8 cellular contexts compared by ENCODE assay signal in the genomic region with DNA sequence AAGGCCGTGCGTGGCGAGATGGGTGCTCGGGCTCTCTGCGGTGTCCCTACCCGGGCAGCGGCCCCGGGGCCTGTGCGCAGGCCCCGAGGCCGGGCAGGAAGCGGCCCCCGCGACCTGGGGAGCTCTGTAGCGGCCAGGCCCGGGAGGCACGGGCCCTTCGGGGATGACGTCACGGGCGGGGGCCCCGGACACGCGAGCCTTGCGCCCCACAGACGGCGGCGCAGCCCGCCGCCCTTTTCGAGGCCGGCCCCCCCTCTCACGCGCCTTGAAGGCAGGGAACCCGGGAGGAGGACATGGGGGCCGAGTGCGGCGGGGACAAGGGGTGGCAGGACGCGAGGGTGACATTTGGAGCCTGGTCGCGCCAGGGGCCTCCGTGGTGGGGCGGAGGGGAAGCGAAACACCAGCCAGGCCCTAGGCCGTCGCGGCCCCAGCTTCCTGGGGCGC. TPM values are rescaled to one million over a fixed set of nuclear protein-coding genes. Genes with fewer than 3 reads are reported as not detected.
DNase-seq lines count a peak whose midpoint lies in the region; ATAC-seq and TF ChIP-seq lines count a peak whose summit lies in the region.

No MANE protein-coding gene starts in this region.

- H3K36me3 ChIP-seq in esophagus (ENCODE audit: control insufficient read depth in 2 of 2, insufficient read depth in 2 of 2, low read length in 1 of 2) = no peaks in the 10 kb centered on the region
- H3K36me3 ChIP-seq in thoracic aorta = no peaks in the 10 kb centered on the region

- peak overlapping the region; percentile 89 to 97 (median 94) for H3K27ac Mint-ChIP-seq in naive B cell

- ATAC-seq in GM21515 (IDR thresholded peaks at IDR 0.05; ENCODE audit: unreplicated experiment) (peak; percentile 38), naive B cell (ENCODE audit: low read depth in 2 of 2) (peak; percentile 51 to 54), thoracic aorta (ENCODE audit: insufficient number of reproducible peaks, low FRiP score, low read depth) (no peak)

- no peaks in the 10 kb centered on the region for H3K27me3 ChIP-seq in esophagus (ENCODE audit: control insufficient read depth in 1 of 2, insufficient read depth in 2 of 2, low read length in 2 of 2)
- H3K27me3 ChIP-seq in thoracic aorta (replicated peaks; ENCODE audit: insufficient read depth) = no peaks in the 10 kb centered on the region

- 0% methylated on average over 49 of the region's 49 CpGs for WGBS in esophagus, 2 donors

- peak overlapping the region; percentile 71 to 78 for H3K4me3 ChIP-seq in esophagus (ENCODE audit: low read depth in 1 of 2, low read length in 2 of 2)
- H3K4me3 ChIP-seq in thoracic aorta = peak overlapping the region; percentile 91

- TF ChIP-seq CTCF in thoracic aorta (IDR thresholded peaks at IDR 0.05) = no peak

- peak; percentile 67 for DNase-seq in COLO668 (lab: John Stamatoyannopoulos, UW; ENCODE audit: unreplicated experiment)
- DNase-seq in MV-4-11 (lab: John Stamatoyannopoulos, UW) = peak; percentile 53
- DNase-seq in activated CD8-positive, alpha-beta memory T cell treated with anti-CD3 and anti-CD28 coated beads, Interleukin-2, amount 50 U/mL, for 48 hours = peak; percentile 83
- peak; percentile 79 for DNase-seq in naive B cell
- DNase-seq in thoracic aorta (ENCODE audit: low spot score) = no peak
- DNase-seq in inferior parietal cortex (ENCODE audit: extremely low spot score) = no peak

- peak overlapping the region; percentile 92 to 96 for H3K27ac ChIP-seq in esophagus (ENCODE audit: low read depth in 2 of 2, low read length in 1 of 2)
- peak overlapping the region; percentile 87 to 89 for H3K27ac ChIP-seq in thoracic aorta

- H3K4me1 ChIP-seq in esophagus (ENCODE audit: control insufficient read depth in 2 of 2, insufficient read depth in 2 of 2, low read length in 1 of 2) (peaks cover 0 to 27% of the 10 kb centered on the region in 2 donors), thoracic aorta (ENCODE audit: control insufficient read depth in 1 of 2, low read depth in 2 of 2) (peaks cover 8 to 23% of the 10 kb centered on the region in 2 donors)

- H3K4me1 Mint-ChIP-seq in naive B cell = peaks cover 17 to 40% (median 37%) of the 10 kb centered on the region in 3 donors

- peaks cover 0 to 7% (median 4%) of the 10 kb centered on the region in 3 donors for H3K27me3 Mint-ChIP-seq in naive B cell

- H3K4me3 Mint-ChIP-seq in naive B cell = peak overlapping the region; percentile 87 to 95 (median 92)

- H3K36me3 Mint-ChIP-seq in naive B cell = no peaks in the 10 kb centered on the region

- no peaks in the 10 kb centered on the region for H3K9me3 ChIP-seq in esophagus (ENCODE audit: control insufficient read depth in 2 of 2, insufficient read depth in 1 of 2, low read depth in 1 of 2, low read length in 1 of 2)
- no peaks in the 10 kb centered on the region for H3K9me3 ChIP-seq in thoracic aorta

- no peaks in the 10 kb centered on the region for H3K9me3 Mint-ChIP-seq in naive B cell

RNA-seq across cellular contexts. Expression of a gene that starts 1.1 kb away (rescaled TPM):
- polyA plus RNA-seq in esophagus = 10 to 100 TPM; 10.7 to 14.4 TPM
- polyA plus RNA-seq in naive B cell (ENCODE audit: low read depth in 6 of 6) = 1 to 10 TPM; 1.9 to 3.8 (median 2.6) TPM
- total RNA-seq in thoracic aorta = 10 to 100 TPM; 21.0 to 31.5 TPM

Comparison
In these comparisons a context has a peak if more than half of its experiments do, and no peak if none do; other contexts are left out.
1. DNase-seq: peak in COLO668 (single experiment), MV-4-11 (single experiment), activated CD8-positive, alpha-beta memory T cell treated with anti-CD3 and anti-CD28 coated beads, Interleukin-2, amount 50 U/mL, for 48 hours (single experiment) and naive B cell (single experiment); none in thoracic aorta (single experiment) and inferior parietal cortex (single experiment).